Comparison of ENCODE assay signal across 8 cellular contexts in the genomic region with DNA sequence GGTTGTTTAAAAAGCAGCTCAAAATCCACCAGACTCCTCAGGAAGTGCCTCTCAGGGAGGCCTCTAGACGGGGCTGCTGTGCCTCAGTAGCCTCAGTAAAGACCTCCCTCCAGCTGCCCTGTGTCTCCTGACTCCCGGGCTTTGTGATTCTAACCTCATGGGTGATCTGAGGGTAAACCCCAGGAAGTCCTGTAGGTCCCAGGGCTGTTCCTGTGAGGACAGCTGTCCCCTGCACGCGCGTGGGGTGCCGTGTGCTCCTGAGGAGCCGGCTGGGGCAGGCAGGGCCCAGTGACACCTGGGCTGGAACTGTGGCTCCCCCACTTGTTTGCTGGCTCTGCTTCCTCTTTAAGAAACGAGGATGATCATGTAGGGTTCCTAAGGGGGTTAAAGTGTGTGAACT.
DNase-seq lines count a peak whose midpoint lies in the region; ATAC-seq and TF ChIP-seq lines count a peak whose summit lies in the region.
"Not testable (repeated sequence)": the region's sequence is repeated elsewhere in the genome, so short reads cannot be mapped to it uniquely, and the experiment has no call there.

No MANE protein-coding gene starts in this region.

- H3K9ac ChIP-seq in OCI-LY1 (ENCODE audit: low read length), result peak overlapping the region; percentile 75
- H3K9ac ChIP-seq in adipocyte (ENCODE audit: low read length), result not testable (repeated sequence)
- H3K9ac ChIP-seq in fibroblast of lung (ENCODE audit: insufficient read depth, low read length), result peak overlapping the region; percentile 16

- not testable (repeated sequence) for H3K9me3 ChIP-seq in AG04450 (ENCODE audit: control insufficient read depth, insufficient read depth, low read length); OCI-LY1 (ENCODE audit: low read length); adipocyte (ENCODE audit: control insufficient read depth, low read length); fibroblast of lung (ENCODE audit: control insufficient read depth, insufficient read depth, low read depth, low read length)

- H3K9me2 ChIP-seq in OCI-LY1 (ENCODE audit: low read depth, low read length), result not testable (repeated sequence)

- H3K36me3 ChIP-seq in H7 (replicated peaks; ENCODE audit: control insufficient read depth, insufficient read depth, low read length); OCI-LY1 (ENCODE audit: insufficient read depth, low read length); adipocyte (ENCODE audit: control insufficient read depth, insufficient read depth, low read length, severe bottlenecking); fibroblast of lung (ENCODE audit: control insufficient read depth, insufficient read depth, low read length): not testable (repeated sequence)

- H3K79me2 ChIP-seq in OCI-LY1 (ENCODE audit: insufficient read depth, low read length), result not testable (repeated sequence)
- peaks cover 61% of the 10 kb centered on the region for H3K79me2 ChIP-seq in fibroblast of lung (ENCODE audit: control insufficient read depth, insufficient read depth, low read length)

- H3K27me3 ChIP-seq in AG04450 (ENCODE audit: control insufficient read depth, insufficient read depth, low read length); H7 (ENCODE audit: control insufficient read depth, insufficient read depth, low read length); OCI-LY1 (ENCODE audit: insufficient read depth, low read length); adipocyte (replicated peaks; ENCODE audit: control insufficient read depth, insufficient read depth, low read length); fibroblast of lung (ENCODE audit: control insufficient read depth, insufficient read depth, low read length): not testable (repeated sequence)

- peak overlapping the region; percentile 25 for H3K27ac ChIP-seq in AG04450 (ENCODE audit: low read depth, low read length)
- peak overlapping the region; percentile 94 for H3K27ac ChIP-seq in OCI-LY1 (ENCODE audit: low read depth, low read length, poor library complexity, severe bottlenecking)
- H3K27ac ChIP-seq in fibroblast of lung (ENCODE audit: insufficient read depth, low read length), result peak overlapping the region; percentile 67
- H3K27ac ChIP-seq in skin epidermis, result peak overlapping the region in 11 of 21 experiments; percentile 24 to 73 (median 51)

- H3K4me2 ChIP-seq in OCI-LY1 (ENCODE audit: low read length), result peak overlapping the region; percentile 55; the same call in 1 of the 2 replicates
- H3K4me2 ChIP-seq in fibroblast of lung (ENCODE audit: extremely low read depth, insufficient read depth, low read length), result not testable (repeated sequence)

- ATAC-seq in memory B cell (ENCODE audit: low read depth), result peak; percentile 51

- CTCF ChIA-PET in AG04450 (lab: Charles Lee); activated CD4-positive, alpha-beta memory T cell treated with anti-CD3 and anti-CD28 coated beads, Interleukin-2, amount 10 ng/mL, durations not matched to agents 7 days and 5 days (lab: Charles Lee): not testable (repeated sequence)

- H3K4me1 ChIP-seq in OCI-LY1 (ENCODE audit: insufficient read depth, low read length, severe bottlenecking), result peaks cover 76% of the 10 kb centered on the region
- not testable (repeated sequence) for H3K4me1 ChIP-seq in adipocyte (ENCODE audit: control insufficient read depth, insufficient read depth, low read length); fibroblast of lung (ENCODE audit: control insufficient read depth, extremely low read depth, insufficient read depth, low read length)

- not testable (repeated sequence) for H4K20me1 ChIP-seq in OCI-LY1 (ENCODE audit: insufficient read depth, low read length); fibroblast of lung (ENCODE audit: control insufficient read depth, extremely low read depth, insufficient read depth, low read length)

- H3K27me3 Mint-ChIP-seq in activated CD4-positive, alpha-beta memory T cell treated with anti-CD3 and anti-CD28 coated beads, Interleukin-2, amount 10 ng/mL, durations not matched to agents 7 days and 5 days; memory B cell: not testable (repeated sequence)

- not testable (repeated sequence) for H3K9me3 Mint-ChIP-seq in activated CD4-positive, alpha-beta memory T cell treated with anti-CD3 and anti-CD28 coated beads, Interleukin-2, amount 10 ng/mL, durations not matched to agents 7 days and 5 days; memory B cell

- POLR2A ChIA-PET in AG04450 (lab: Yijun Ruan, JAX); activated CD4-positive, alpha-beta memory T cell treated with anti-CD3 and anti-CD28 coated beads, Interleukin-2, amount 10 ng/mL, durations not matched to agents 7 days and 5 days (lab: Charles Lee): not testable (repeated sequence)

- not testable (repeated sequence) for DNase-seq in AG04450 (ENCODE audit: low read depth, low spot score); activated CD4-positive, alpha-beta memory T cell treated with anti-CD3 and anti-CD28 coated beads, Interleukin-2, amount 10 ng/mL, durations not matched to agents 7 days and 5 days; fibroblast of lung (ENCODE audit: low read depth in 2 of 2); memory B cell (ENCODE audit: low spot score in 2 of 2)
- peak; percentile 32 for DNase-seq in H7
- peak; percentile 15 for DNase-seq in adipocyte (ENCODE audit: low read depth)

- H3K27ac Mint-ChIP-seq in activated CD4-positive, alpha-beta memory T cell treated with anti-CD3 and anti-CD28 coated beads, Interleukin-2, amount 10 ng/mL, durations not matched to agents 7 days and 5 days, result peak overlapping the region; percentile 52
- not testable (repeated sequence) for H3K27ac Mint-ChIP-seq in memory B cell

- not testable (repeated sequence) for TF ChIP-seq CTCF in AG04450 (IDR thresholded peaks at IDR 0.05; ENCODE audit: low read depth, low read length); OCI-LY1 (IDR thresholded peaks at IDR 0.05; ENCODE audit: low read length)
- peak in 1 of 2 donors; percentile 10 for TF ChIP-seq CTCF in fibroblast of lung (conservative IDR thresholded peaks at IDR 0.05 in 1 of 2, IDR thresholded peaks at IDR 0.05 in 1 of 2; ENCODE audit: low read depth in 1 of 2, low read length in 2 of 2)

- not testable (repeated sequence) for H3F3A ChIP-seq in OCI-LY1 (ENCODE audit: insufficient read depth, low read length)

- not testable (repeated sequence) for H3K4me3 ChIP-seq in AG04450 (ENCODE audit: low read depth, low read length); H7 (ENCODE audit: insufficient read depth, low read depth, low read length); OCI-LY1 (ENCODE audit: low read depth, low read length, poor library complexity, severe bottlenecking); adipocyte (ENCODE audit: low read length); fibroblast of lung (replicated peaks in 1 of 4; ENCODE audit: control extremely low read depth in 1 of 4, insufficient read depth in 1 of 4, low read depth in 3 of 4, low read length in 4 of 4); skin epidermis

- peaks cover 22% of the 10 kb centered on the region for H3K36me3 Mint-ChIP-seq in activated CD4-positive, alpha-beta memory T cell treated with anti-CD3 and anti-CD28 coated beads, Interleukin-2, amount 10 ng/mL, durations not matched to agents 7 days and 5 days (ENCODE audit: low read depth)
- H3K36me3 Mint-ChIP-seq in memory B cell, result not testable (repeated sequence)

- H3K4me1 Mint-ChIP-seq in activated CD4-positive, alpha-beta memory T cell treated with anti-CD3 and anti-CD28 coated beads, Interleukin-2, amount 10 ng/mL, durations not matched to agents 7 days and 5 days, result peaks cover 42% of the 10 kb centered on the region
- not testable (repeated sequence) for H3K4me1 Mint-ChIP-seq in memory B cell

- H3K4me3 Mint-ChIP-seq in activated CD4-positive, alpha-beta memory T cell treated with anti-CD3 and anti-CD28 coated beads, Interleukin-2, amount 10 ng/mL, durations not matched to agents 7 days and 5 days; memory B cell: not testable (repeated sequence)

- H2AFZ ChIP-seq in OCI-LY1 (ENCODE audit: low read length); fibroblast of lung (ENCODE audit: low read length): not testable (repeated sequence)

Comparison
In these comparisons a context has a peak if more than half of its experiments do, and no peak if none do; other contexts are left out.
1. H3K27ac ChIP-seq: peak in every context shown above with its lines; median percentile 94 in OCI-LY1; 67 in fibroblast of lung; 51 in skin epidermis; 25 in AG04450.